Comparison of ENCODE assay signal across 8 cellular contexts in genomic region chr15:101333907-101334789, GRCh38. TPM values are rescaled to one million over a fixed set of nuclear protein-coding genes. Genes with fewer than 3 reads are reported as not detected.
A peak's percentile ranks its signal among the peaks of the same experiment; 100 is the strongest.
DNase-seq lines count a peak whose midpoint lies in the region; ATAC-seq and TF ChIP-seq lines count a peak whose summit lies in the region.
"Not testable (repeated sequence)": the region's sequence is repeated elsewhere in the genome, so short reads cannot be mapped to it uniquely, and the experiment has no call there.

No MANE protein-coding gene starts in this region.

- peaks cover 12% of the 10 kb centered on the region for H3K27me3 ChIP-seq in IMR-90 (ENCODE audit: control insufficient read depth, insufficient read depth, low read length)
- H3K27me3 ChIP-seq in RWPE2 (ENCODE audit: insufficient read depth, poor library complexity, severe bottlenecking); mesenchymal stem cell (ENCODE audit: control insufficient read depth in 1 of 2, insufficient read depth in 1 of 2, low read length in 2 of 2): not testable (repeated sequence)

- not testable (repeated sequence) for H3K9me3 ChIP-seq in IMR-90 (ENCODE audit: control insufficient read depth, insufficient read depth, low read length); RWPE2 (ENCODE audit: severe bottlenecking); mesenchymal stem cell (ENCODE audit: control insufficient read depth, low read length)

- H3K4me1 ChIP-seq in IMR-90 (ENCODE audit: control insufficient read depth, insufficient read depth, low read length); RWPE2 (ENCODE audit: insufficient read depth, poor library complexity, severe bottlenecking); mesenchymal stem cell (ENCODE audit: control insufficient read depth, insufficient read depth, low read depth, low read length): not testable (repeated sequence)

- H3K9me1 ChIP-seq in IMR-90 (ENCODE audit: insufficient read depth, low read length), result not testable (repeated sequence)

- H3K4me2 ChIP-seq in IMR-90 (ENCODE audit: low read depth, low read length); mesenchymal stem cell (ENCODE audit: low read length, poor library complexity, severe bottlenecking): not testable (repeated sequence)

- POLR2A ChIA-PET in IMR-90 (lab: Charles Lee; ENCODE audit: unreplicated experiment), result not testable (repeated sequence)

- in situ Hi-C loops in IMR-90 (cut with MboI; ENCODE audit: low sequenced_read_pairs), result not testable (repeated sequence)

- ATAC-seq in IMR-90 (ENCODE audit: low read depth); RWPE2 (ENCODE audit: low read depth): not testable (repeated sequence)

- H3K18ac ChIP-seq in IMR-90 (ENCODE audit: low read depth, low read length); mesenchymal stem cell (ENCODE audit: low read depth in 1 of 2, low read length in 2 of 2): not testable (repeated sequence)

- not testable (repeated sequence) for H3K4ac ChIP-seq in IMR-90 (ENCODE audit: low read depth, low read length); mesenchymal stem cell (ENCODE audit: low read depth in 1 of 2, low read length in 2 of 2)

- H2AK9ac ChIP-seq in IMR-90 (replicated peaks; ENCODE audit: low read depth, low read length, poor library complexity), result not testable (repeated sequence)

- not testable (repeated sequence) for H2BK5ac ChIP-seq in IMR-90 (ENCODE audit: low read depth, low read length, poor library complexity, severe bottlenecking); mesenchymal stem cell (ENCODE audit: low read depth, low read length, poor library complexity, severe bottlenecking)

- 75% methylated on average over 3 of the region's 16 CpGs; no CpG with 5 or more reads in 1 of the 2 experiments for WGBS in IMR-90 (ENCODE audit: extremely low coverage in 2 of 2, insufficient read length in 1 of 2), 2 experiments
- 90% methylated on average over 10 of the region's 16 CpGs for WGBS in mesenchymal stem cell

- H4K8ac ChIP-seq in IMR-90 (ENCODE audit: low read depth in 2 of 2, low read length in 2 of 2), result not testable (repeated sequence)
- H4K8ac ChIP-seq in mesenchymal stem cell (ENCODE audit: low read length), result peak overlapping the region; percentile 32

- not testable (repeated sequence) for H3K14ac ChIP-seq in IMR-90 (replicated peaks; ENCODE audit: low read depth, low read length); mesenchymal stem cell (ENCODE audit: low read length in 2 of 2)

- dilution Hi-C loops in IMR-90 (cut with HindIII; ENCODE audit: low sequenced_read_pairs, unreplicated experiment), result not testable (repeated sequence)

- not testable (repeated sequence) for H4K5ac ChIP-seq in IMR-90 (ENCODE audit: low read depth, low read length)

- CTCF ChIA-PET in IMR-90 (lab: Yijun Ruan, JAX), result not testable (repeated sequence)

- H4K20me1 ChIP-seq in IMR-90 (ENCODE audit: insufficient read depth, low read length), result not testable (repeated sequence)

- not testable (repeated sequence) for H3K56ac ChIP-seq in IMR-90 (ENCODE audit: extremely low read depth, insufficient read depth, low read length)

- H2AK5ac ChIP-seq in IMR-90 (ENCODE audit: low read depth, low read length); mesenchymal stem cell (ENCODE audit: low read length, severe bottlenecking): not testable (repeated sequence)

- H3K27ac ChIP-seq in IMR-90 (ENCODE audit: insufficient read depth, low read length); RWPE2 (ENCODE audit: poor library complexity, severe bottlenecking); mesenchymal stem cell (ENCODE audit: low read length, poor library complexity, severe bottlenecking): not testable (repeated sequence)

- H3K79me1 ChIP-seq in IMR-90 (ENCODE audit: low read depth in 1 of 2, low read length in 2 of 2); mesenchymal stem cell (replicated peaks; ENCODE audit: low read length, poor library complexity, severe bottlenecking): not testable (repeated sequence)

- H2BK120ac ChIP-seq in IMR-90 (ENCODE audit: low read depth, low read length); mesenchymal stem cell (ENCODE audit: low read depth, low read length): not testable (repeated sequence)

- not testable (repeated sequence) for TF ChIP-seq RAD21 in IMR-90 (IDR thresholded peaks at IDR 0.05; ENCODE audit: low read length)

- TF ChIP-seq POLR2A in IMR-90 (IDR thresholded peaks at IDR 0.05; ENCODE audit: low read depth, low read length), result not testable (repeated sequence)

- not testable (repeated sequence) for H3K23ac ChIP-seq in IMR-90 (ENCODE audit: low read depth, low read length); mesenchymal stem cell (ENCODE audit: low read length in 2 of 2)

- intact Hi-C loops in IMR-90 (cut with micrococcal nuclease), result not testable (repeated sequence)

- not testable (repeated sequence) for H2BK12ac ChIP-seq in mesenchymal stem cell (ENCODE audit: low read length in 2 of 2)

- peak overlapping the region; percentile 65 for H2AFZ ChIP-seq in IMR-90 (replicated peaks; ENCODE audit: low read length, poor library complexity)
- not testable (repeated sequence) for H2AFZ ChIP-seq in mesenchymal stem cell (ENCODE audit: low read depth, low read length)

- BruUV-seq in IMR-90 (replicated peaks; lab: Mats Ljungman, UMichigan), result not testable (repeated sequence)

- H3K4me3 ChIP-seq in IMR-90 (ENCODE audit: insufficient read depth, low read depth, low read length); RWPE2 (ENCODE audit: severe bottlenecking); mesenchymal stem cell (ENCODE audit: insufficient read depth in 1 of 2, low read depth in 1 of 2, low read length in 2 of 2): not testable (repeated sequence)

- not testable (repeated sequence) for H3K36me3 ChIP-seq in IMR-90 (ENCODE audit: control insufficient read depth, insufficient read depth, low read length); RWPE2 (ENCODE audit: low read depth); mesenchymal stem cell (ENCODE audit: control insufficient read depth in 1 of 2, insufficient read depth in 2 of 2, low read depth in 1 of 2, low read length in 2 of 2)

- H4K91ac ChIP-seq in IMR-90 (ENCODE audit: insufficient read depth, low read depth, low read length); mesenchymal stem cell (ENCODE audit: low read length): not testable (repeated sequence)

- not testable (repeated sequence) for TF ChIP-seq CTCF in GM20000 (IDR thresholded peaks at IDR 0.05; ENCODE audit: extremely low read depth, missing control alignments); IMR-90 (conservative IDR thresholded peaks at IDR 0.05; ENCODE audit: low read depth, low read length); RWPE2 (IDR thresholded peaks at IDR 0.05; ENCODE audit: poor library complexity, severe bottlenecking)

- H3K9ac ChIP-seq in IMR-90 (ENCODE audit: low read depth, low read length); mesenchymal stem cell (ENCODE audit: low read length): not testable (repeated sequence)

- H2BK20ac ChIP-seq in IMR-90 (ENCODE audit: low read depth, low read length), result not testable (repeated sequence)

- peak; percentile 44 for DNase-seq in CD1c-positive myeloid dendritic cell (ENCODE audit: extremely low spot score)
- DNase-seq in GM20000 (ENCODE audit: low spot score), result peak; percentile 65
- not testable (repeated sequence) for DNase-seq in IMR-90, mesenchymal stem cell
- peak; percentile 20 for DNase-seq in RWPE2 (ENCODE audit: low spot score)
- DNase-seq in activated CD4-positive, alpha-beta T cell treated with anti-CD3 and anti-CD28 coated beads, Interleukin-2, amount 50 U/mL, for 4 hours, result peak; percentile 19 to 32
- peak; percentile 62 for DNase-seq in activated naive CD4-positive, alpha-beta T cell treated with anti-CD3 and anti-CD28 coated beads, Interleukin-2, amount 50 U/mL, for 16 hours
- peak; percentile 17 for DNase-seq in stimulated activated CD8-positive, alpha-beta memory T cell treated with anti-CD3 and anti-CD28 coated beads, Interleukin-12 subunit alpha, Interleukin-12 subunit beta, amount 100 ng/mL, for 1 hour (ENCODE audit: low read depth)

- not testable (repeated sequence) for H2BK15ac ChIP-seq in IMR-90 (ENCODE audit: low read depth, low read length); mesenchymal stem cell (ENCODE audit: low read depth, poor library complexity, severe bottlenecking)

RNA-seq across cellular contexts. Expression of gene SNRPA1, which starts 39.1 kb away (rescaled TPM):
- total RNA-seq in IMR-90 (2012; rRNA removed), result 37.1 and 47.5 TPM in 2 replicates
- 75.8 and 79.9 TPM in 2 replicates for polyA plus RNA-seq in IMR-90 (2012; rRNA removed)
- polyA plus RNA-seq in IMR-90 (2012; cell fraction: cytosol; rRNA removed), result 32.8 and 36.8 TPM in 2 replicates
- 24.2 and 105 TPM in 2 replicates for polyA plus RNA-seq in IMR-90 (2012; cell fraction: nucleus; rRNA removed; ENCODE audit: low replicate concordance)
- polyA plus RNA-seq in mesenchymal stem cell (2013, experiment 1 of 2), result 40.4 TPM
- 42.2 TPM for polyA plus RNA-seq in mesenchymal stem cell (2013, experiment 2 of 2)

RNA-seq across cellular contexts. Expression of gene SELENOS, which starts 56.9 kb away (rescaled TPM):
- 39.8 and 67.5 TPM in 2 replicates for total RNA-seq in IMR-90 (2012; rRNA removed)
- polyA plus RNA-seq in IMR-90 (2012; rRNA removed), result 73.9 and 77.1 TPM in 2 replicates
- polyA plus RNA-seq in IMR-90 (2012; cell fraction: cytosol; rRNA removed), result 61.9 and 89.3 TPM in 2 replicates
- 72.4 and 84.7 TPM in 2 replicates for polyA plus RNA-seq in IMR-90 (2012; cell fraction: nucleus; rRNA removed; ENCODE audit: low replicate concordance)
- polyA plus RNA-seq in mesenchymal stem cell (2013, experiment 1 of 2), result 89.5 TPM
- 95.2 TPM for polyA plus RNA-seq in mesenchymal stem cell (2013, experiment 2 of 2)
